In the genomic region with DNA sequence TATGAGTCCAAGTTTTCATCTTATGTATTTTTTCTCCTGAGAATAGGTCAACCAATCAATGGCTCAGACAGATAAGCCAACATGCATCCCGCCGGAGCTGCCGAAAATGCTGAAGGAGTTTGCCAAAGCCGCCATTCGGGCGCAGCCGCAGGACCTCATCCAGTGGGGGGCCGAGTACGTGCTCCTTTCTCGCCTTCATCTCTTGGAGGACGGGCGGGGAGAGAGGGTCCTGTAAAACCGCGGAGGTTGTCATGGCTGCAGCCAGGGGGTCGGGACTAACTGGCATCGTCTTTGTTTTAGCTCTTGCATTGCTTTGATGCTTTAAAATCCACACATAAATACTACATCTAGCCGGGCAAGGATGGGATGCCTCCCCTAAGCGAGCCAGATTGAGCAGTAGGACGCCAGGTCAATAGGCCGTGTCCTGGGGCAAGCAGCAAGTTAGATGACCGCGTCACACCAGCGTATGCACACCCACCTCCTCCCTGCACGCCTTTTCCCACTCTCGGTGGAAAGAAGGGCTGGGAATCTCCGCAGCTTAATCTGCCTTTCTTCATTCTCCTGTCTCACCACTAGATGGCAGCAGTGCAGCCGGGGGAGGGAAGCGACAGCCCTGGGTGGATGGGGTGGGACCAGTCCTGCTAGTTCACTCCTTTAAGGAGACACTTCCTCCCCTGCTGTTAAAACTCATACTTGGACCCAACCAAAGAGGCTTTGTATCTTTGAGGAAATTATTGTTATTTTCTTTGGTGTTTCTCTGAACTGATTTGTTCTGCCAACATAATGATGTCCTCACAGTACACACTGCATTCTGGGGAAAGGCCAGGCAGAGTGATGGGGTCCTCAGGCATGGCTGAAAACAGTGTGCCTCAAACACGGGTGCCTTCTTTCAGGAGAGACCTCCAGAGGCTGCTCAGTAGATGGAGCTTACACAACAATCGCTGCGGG, we compare ENCODE assay signal across 9 cellular contexts. TPM values are rescaled to one million over a fixed set of nuclear protein-coding genes. Genes with fewer than 3 reads are reported as not detected.
DNase-seq lines count a peak whose midpoint lies in the region; ATAC-seq and TF ChIP-seq lines count a peak whose summit lies in the region.
"Not testable (repeated sequence)": the region's sequence is repeated elsewhere in the genome, so short reads cannot be mapped to it uniquely, and the experiment has no call there.
"Had no signal": no experiment of that assay in that cellular context is flagged by ENCODE, and none has a peak within 500 bp of the region (broad histone marks: within the 10 kb centered on the region; RNA-seq: fewer than 3 reads in every experiment).

No MANE protein-coding gene starts in this region.

- not testable (repeated sequence) for H3K27ac ChIP-seq in SK-N-SH (ENCODE audit: low read depth in 2 of 2, low read length in 1 of 2); foreskin keratinocyte

- not testable (repeated sequence) for BruUV-seq in Caco-2 (replicated peaks; lab: Mats Ljungman, UMichigan)

- H3K4me2 ChIP-seq in SK-N-SH, result peak overlapping the region; percentile 81

- CTCF ChIA-PET in Caco-2 (lab: Charles Lee), result not testable (repeated sequence)
- CTCF ChIA-PET in SK-N-SH (lab: Yijun Ruan, JAX), result interaction anchor here (1.0 to 1.6 kb wide), 11 partner anchors 12 to 241 kb away, joined by 3 to 7 read pairs (median 3); no protein-coding TSS in a partner anchor

- not testable (repeated sequence) for H3K4me1 Mint-ChIP-seq in Caco-2 (ENCODE audit: low read depth, unreplicated experiment); activated naive CD8-positive, alpha-beta T cell treated with anti-CD3 and anti-CD28 coated beads, Interleukin-2, amount 10 ng/mL, durations not matched to agents 7 days and 5 days; stimulated activated effector memory CD8-positive, alpha-beta T cell treated with anti-CD3 and anti-CD28 coated beads, Interleukin-12 subunit alpha, Interleukin-12 subunit beta, amount 100 ng/mL, for 72 hours

- H3K79me2 ChIP-seq in SK-N-SH (ENCODE audit: insufficient read depth), result not testable (repeated sequence)

- H3K27me3 ChIP-seq in Caco-2 (replicated peaks; ENCODE audit: control insufficient read depth, insufficient read depth, low read length), result not testable (repeated sequence)
- peaks cover 22% of the 10 kb centered on the region; the same call in 1 of the 2 replicates for H3K27me3 ChIP-seq in SK-N-SH (ENCODE audit: insufficient read depth)
- H3K27me3 ChIP-seq in foreskin keratinocyte, result peaks cover 24% of the 10 kb centered on the region

- ATAC-seq in GM21825 (IDR thresholded peaks at IDR 0.05; ENCODE audit: unreplicated experiment) (peak; percentile 52), foreskin keratinocyte (peak; percentile 77), mucosa of descending colon (peak; percentile 85)
- ATAC-seq in activated naive CD8-positive, alpha-beta T cell treated with anti-CD3 and anti-CD28 coated beads, Interleukin-2, amount 10 ng/mL, durations not matched to agents 7 days and 5 days (ENCODE audit: low read depth), result peak; percentile 67
- ATAC-seq in stimulated activated effector memory CD8-positive, alpha-beta T cell treated with anti-CD3 and anti-CD28 coated beads, Interleukin-12 subunit alpha, Interleukin-12 subunit beta, amount 100 ng/mL, for 72 hours, result peak; percentile 67

- not testable (repeated sequence) for TF ChIP-seq EP300 in SK-N-SH (IDR thresholded peaks at IDR 0.05; ENCODE audit: borderline replicate concordance in 1 of 2, low read depth in 1 of 2, low read length in 1 of 2)

- not testable (repeated sequence) for H3K4me3 Mint-ChIP-seq in Caco-2 (ENCODE audit: unreplicated experiment)
- H3K4me3 Mint-ChIP-seq in activated naive CD8-positive, alpha-beta T cell treated with anti-CD3 and anti-CD28 coated beads, Interleukin-2, amount 10 ng/mL, durations not matched to agents 7 days and 5 days, result peak overlapping the region; percentile 55
- H3K4me3 Mint-ChIP-seq in stimulated activated effector memory CD8-positive, alpha-beta T cell treated with anti-CD3 and anti-CD28 coated beads, Interleukin-12 subunit alpha, Interleukin-12 subunit beta, amount 100 ng/mL, for 72 hours, result peak overlapping the region; percentile 48

- peak overlapping the region; percentile 97; the same call in 1 of the 2 replicates for H2AFZ ChIP-seq in SK-N-SH (ENCODE audit: low read depth)

- not testable (repeated sequence) for H4K20me1 ChIP-seq in SK-N-SH (ENCODE audit: insufficient read depth)

- TF ChIP-seq CTCF in Caco-2 (IDR thresholded peaks at IDR 0.05; ENCODE audit: insufficient read depth in 1 of 2, low read depth in 1 of 2, low read length in 1 of 2, severe bottlenecking in 1 of 2, unreplicated experiment in 1 of 2) (peak; percentile 52 to 74), SK-N-SH (IDR thresholded peaks at IDR 0.05) (peak; percentile 68), foreskin keratinocyte (conservative IDR thresholded peaks at IDR 0.05) (peak; percentile 81), mucosa of descending colon (IDR thresholded peaks at IDR 0.05) (peak; percentile 65)

- not testable (repeated sequence) for H3F3A ChIP-seq in SK-N-SH (replicated peaks; ENCODE audit: insufficient read depth)

- POLR2A ChIA-PET in Caco-2 (lab: Charles Lee); SK-N-SH (lab: Yijun Ruan, JAX); activated naive CD8-positive, alpha-beta T cell treated with anti-CD3 and anti-CD28 coated beads, Interleukin-2, amount 10 ng/mL, durations not matched to agents 7 days and 5 days (lab: Charles Lee): not testable (repeated sequence)

- H3K36me3 ChIP-seq in Caco-2 (ENCODE audit: control insufficient read depth, insufficient read depth, low read length); SK-N-SH (replicated peaks in 1 of 2; ENCODE audit: control insufficient read depth in 1 of 2, insufficient read depth in 2 of 2, low read length in 1 of 2); mucosa of descending colon (ENCODE audit: low read depth): not testable (repeated sequence)

- DNase-seq in Caco-2, result peak; percentile 50 to 52
- peak; percentile 75 for DNase-seq in NCI-H1105 treated with DMSO at 0.1 percent for 48 hours (lab: John Stamatoyannopoulos, UW)
- peak; percentile 38 for DNase-seq in SK-N-SH
- peak; percentile 49 for DNase-seq in activated naive CD8-positive, alpha-beta T cell treated with anti-CD3 and anti-CD28 coated beads, Interleukin-2, amount 10 ng/mL, durations not matched to agents 7 days and 5 days
- DNase-seq in foreskin keratinocyte, result not testable (repeated sequence)
- DNase-seq in mucosa of descending colon, result peak in 2 of 3 donors; percentile 28 to 45
- DNase-seq in stimulated activated effector memory CD8-positive, alpha-beta T cell treated with anti-CD3 and anti-CD28 coated beads, Interleukin-12 subunit alpha, Interleukin-12 subunit beta, amount 100 ng/mL, for 72 hours (ENCODE audit: low spot score in 2 of 2), result peak; percentile 13 to 62

- H3K27ac Mint-ChIP-seq in Caco-2 (ENCODE audit: unreplicated experiment); activated naive CD8-positive, alpha-beta T cell treated with anti-CD3 and anti-CD28 coated beads, Interleukin-2, amount 10 ng/mL, durations not matched to agents 7 days and 5 days; stimulated activated effector memory CD8-positive, alpha-beta T cell treated with anti-CD3 and anti-CD28 coated beads, Interleukin-12 subunit alpha, Interleukin-12 subunit beta, amount 100 ng/mL, for 72 hours: not testable (repeated sequence)

- not testable (repeated sequence) for H3K9me2 ChIP-seq in SK-N-SH

- H3K4me3 ChIP-seq in Caco-2 (ENCODE audit: low read depth, low read length); mucosa of descending colon: not testable (repeated sequence)
- peak overlapping the region; percentile 41 to 66 for H3K4me3 ChIP-seq in SK-N-SH (ENCODE audit: low read depth in 2 of 2, low read length in 1 of 2)

- intact Hi-C loops in Caco-2 (cut with micrococcal nuclease; ENCODE audit: unreplicated experiment); mucosa of descending colon (cut with DNase I, micrococcal nuclease): not testable (repeated sequence)

- TF ChIP-seq RAD21 in SK-N-SH (IDR thresholded peaks at IDR 0.05; ENCODE audit: low read length), result peak; percentile 53

- H3K4me1 ChIP-seq in Caco-2; SK-N-SH (ENCODE audit: control insufficient read depth in 1 of 2, insufficient read depth in 2 of 2, low read depth in 1 of 2, low read length in 1 of 2); foreskin keratinocyte; mucosa of descending colon (ENCODE audit: low read depth): not testable (repeated sequence)

- H3K9ac ChIP-seq in SK-N-SH, result not testable (repeated sequence)

- not testable (repeated sequence) for H3K36me3 Mint-ChIP-seq in Caco-2 (ENCODE audit: insufficient read depth, unreplicated experiment); activated naive CD8-positive, alpha-beta T cell treated with anti-CD3 and anti-CD28 coated beads, Interleukin-2, amount 10 ng/mL, durations not matched to agents 7 days and 5 days; stimulated activated effector memory CD8-positive, alpha-beta T cell treated with anti-CD3 and anti-CD28 coated beads, Interleukin-12 subunit alpha, Interleukin-12 subunit beta, amount 100 ng/mL, for 72 hours

- 3% methylated on average over 21 of the region's 31 CpGs for WGBS in SK-N-SH (ENCODE audit: low lambda C conversion rate)

- not testable (repeated sequence) for H3K9me3 ChIP-seq in Caco-2, SK-N-SH, mucosa of descending colon

- H3K9me3 Mint-ChIP-seq in Caco-2 (ENCODE audit: unreplicated experiment); activated naive CD8-positive, alpha-beta T cell treated with anti-CD3 and anti-CD28 coated beads, Interleukin-2, amount 10 ng/mL, durations not matched to agents 7 days and 5 days; stimulated activated effector memory CD8-positive, alpha-beta T cell treated with anti-CD3 and anti-CD28 coated beads, Interleukin-12 subunit alpha, Interleukin-12 subunit beta, amount 100 ng/mL, for 72 hours: not testable (repeated sequence)

- H3K27me3 Mint-ChIP-seq in Caco-2 (ENCODE audit: insufficient read depth, unreplicated experiment), result not testable (repeated sequence)
- H3K27me3 Mint-ChIP-seq in activated naive CD8-positive, alpha-beta T cell treated with anti-CD3 and anti-CD28 coated beads, Interleukin-2, amount 10 ng/mL, durations not matched to agents 7 days and 5 days, result peaks cover 32% of the 10 kb centered on the region

RNA-seq across cellular contexts. Expression of a gene that starts 3.3 kb away (rescaled TPM):
- total RNA-seq in Caco-2 (2022), result 0.30 TPM in 1 of 2 replicates, not detected in the other
- polyA plus RNA-seq in SK-N-SH (2012; rRNA removed), result not detected in 2 replicates
- polyA plus RNA-seq in SK-N-SH (2012; cell fraction: cytosol; rRNA removed), result not detected in 2 replicates
- not detected in 2 replicates for polyA plus RNA-seq in SK-N-SH (2012; cell fraction: nucleus; rRNA removed)
- total RNA-seq in activated naive CD8-positive, alpha-beta T cell treated with anti-CD3 and anti-CD28 coated beads, Interleukin-2, amount 10 ng/mL, durations not matched to agents 7 days and 5 days, result not detected
- total RNA-seq in foreskin keratinocyte, result 0.20 TPM in 1 of 2 replicates, not detected in the other
- polyA plus RNA-seq in foreskin keratinocyte, result 0.21 TPM in 1 of 2 replicates, not detected in the other
- under 1 TPM in 1 of 3 donors, not detected in 2; 0.22 TPM for total RNA-seq in mucosa of descending colon
- total RNA-seq: glomerular endothelial cell had no signal
